In genomic region chr5:176665517-176665916, GRCh38 we compare ENCODE assay signal across 2 cellular contexts.
TF ChIP-seq lines count a peak whose summit lies in the region.

No MANE protein-coding gene starts in this region.

TF ChIP-seq in K562, 482 proteins besides CTCF, POLR2A, EP300 and RAD21:
- TF ChIP-seq TSC22D4 (tag; IDR thresholded peaks at IDR 0.05) (no peak), RBFOX2 (IDR thresholded peaks at IDR 0.05; ENCODE audit: low read depth, low read length) (no peak), ZNF717 (CRISPR knock-in tag; IDR thresholded peaks at IDR 0.05) (no peak), BRD4 (IDR thresholded peaks at IDR 0.05) (no peak), JUND (IDR thresholded peaks at IDR 0.05; ENCODE audit: borderline replicate concordance, low read depth, low read length) (no peak), JUND (tag; IDR thresholded peaks at IDR 0.05; ENCODE audit: borderline replicate concordance, low read depth, low read length) (no peak), BCOR (IDR thresholded peaks at IDR 0.05) (0 out of 2 replicates have a peak, but pooled peaks have one; percentile 15), RBM25 (IDR thresholded peaks at IDR 0.05; ENCODE audit: low read depth, low read length, severe bottlenecking) (peak; percentile 42), TGIF2 (CRISPR knock-in tag; IDR thresholded peaks at IDR 0.05) (no peak), DEAF1 (CRISPR knock-in tag; IDR thresholded peaks at IDR 0.05) (no peak), ADNP (tag; IDR thresholded peaks at IDR 0.05) (no peak), NEUROD1 (IDR thresholded peaks at IDR 0.05; ENCODE audit: borderline replicate concordance, low read depth, low read length, partially characterized antibody) (no peak), ZBTB17 (CRISPR knock-in tag; IDR thresholded peaks at IDR 0.05) (no peak), ZNF76 (CRISPR knock-in tag; IDR thresholded peaks at IDR 0.05; ENCODE audit: borderline replicate concordance) (no peak)

TF ChIP-seq in HepG2, 621 proteins besides CTCF, POLR2A, EP300 and RAD21:
- TF ChIP-seq ZNF720 (CRISPR knock-in tag; IDR thresholded peaks at IDR 0.05) (no peak), ZNF382 (CRISPR knock-in tag; IDR thresholded peaks at IDR 0.05; ENCODE audit: borderline replicate concordance) (no peak), CHCHD3 (CRISPR knock-in tag; IDR thresholded peaks at IDR 0.05) (no peak), NFYB (CRISPR knock-in tag; IDR thresholded peaks at IDR 0.05) (no peak), CREB3 (CRISPR knock-in tag; IDR thresholded peaks at IDR 0.05) (no peak), CHD2 (IDR thresholded peaks at IDR 0.05; ENCODE audit: low read depth, low read length) (no peak), TMF1 (CRISPR knock-in tag; IDR thresholded peaks at IDR 0.05; ENCODE audit: low read depth) (no peak), MXI1 (IDR thresholded peaks at IDR 0.05; ENCODE audit: borderline replicate concordance, low read depth, low read length) (no peak), THAP9 (CRISPR knock-in tag; IDR thresholded peaks at IDR 0.05; ENCODE audit: borderline replicate concordance) (no peak), DBP (CRISPR knock-in tag; IDR thresholded peaks at IDR 0.05; ENCODE audit: not compliant biosample characterization) (no peak), NFE2L1 (CRISPR knock-in tag; IDR thresholded peaks at IDR 0.05; ENCODE audit: borderline replicate concordance) (no peak), ZNF816 (CRISPR knock-in tag; IDR thresholded peaks at IDR 0.05; ENCODE audit: borderline replicate concordance) (no peak), NAIF1 (CRISPR knock-in tag; IDR thresholded peaks at IDR 0.05; ENCODE audit: borderline replicate concordance) (no peak), TFAP4 (IDR thresholded peaks at IDR 0.05; ENCODE audit: borderline replicate concordance, low read depth) (no peak), MYC (CRISPR knock-in tag; IDR thresholded peaks at IDR 0.05; ENCODE audit: borderline replicate concordance) (no peak), ZNF335 (CRISPR knock-in tag; IDR thresholded peaks at IDR 0.05) (no peak)
- TF ChIP-seq, protein P1, sequence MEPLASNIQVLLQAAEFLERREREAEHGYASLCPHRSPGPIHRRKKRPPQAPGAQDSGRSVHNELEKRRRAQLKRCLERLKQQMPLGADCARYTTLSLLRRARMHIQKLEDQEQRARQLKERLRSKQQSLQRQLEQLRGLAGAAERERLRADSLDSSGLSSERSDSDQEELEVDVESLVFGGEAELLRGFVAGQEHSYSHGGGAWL (CRISPR knock-in tag; IDR thresholded peaks at IDR 0.05) = no peak
- TF ChIP-seq, protein P2, sequence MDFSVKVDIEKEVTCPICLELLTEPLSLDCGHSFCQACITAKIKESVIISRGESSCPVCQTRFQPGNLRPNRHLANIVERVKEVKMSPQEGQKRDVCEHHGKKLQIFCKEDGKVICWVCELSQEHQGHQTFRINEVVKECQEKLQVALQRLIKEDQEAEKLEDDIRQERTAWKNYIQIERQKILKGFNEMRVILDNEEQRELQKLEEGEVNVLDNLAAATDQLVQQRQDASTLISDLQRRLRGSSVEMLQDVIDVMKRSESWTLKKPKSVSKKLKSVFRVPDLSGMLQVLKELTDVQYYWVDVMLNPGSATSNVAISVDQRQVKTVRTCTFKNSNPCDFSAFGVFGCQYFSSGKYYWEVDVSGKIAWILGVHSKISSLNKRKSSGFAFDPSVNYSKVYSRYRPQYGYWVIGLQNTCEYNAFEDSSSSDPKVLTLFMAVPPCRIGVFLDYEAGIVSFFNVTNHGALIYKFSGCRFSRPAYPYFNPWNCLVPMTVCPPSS (IDR thresholded peaks at IDR 0.05) = no peak
